11 cellular contexts compared by ENCODE assay signal in genomic region chr9:120937596-120937995, GRCh38. TPM values are rescaled to one million over a fixed set of nuclear protein-coding genes. Genes with fewer than 3 reads are reported as not detected.
A peak's percentile ranks its signal among the peaks of the same experiment; 100 is the strongest.
DNase-seq lines count a peak whose midpoint lies in the region; ATAC-seq and TF ChIP-seq lines count a peak whose summit lies in the region.
"Had no signal": no experiment of that assay in that cellular context is flagged by ENCODE, and none has a peak within 500 bp of the region (broad histone marks: within the 10 kb centered on the region; RNA-seq: fewer than 3 reads in every experiment).

No MANE protein-coding gene starts in this region.

- no peak for TF ChIP-seq CTCF in activated CD8-positive, alpha-beta T cell treated with anti-CD3 and anti-CD28 coated beads for 36 hours (IDR thresholded peaks at IDR 0.05)
- no peak for TF ChIP-seq CTCF in heart left ventricle (IDR thresholded peaks at IDR 0.05)

- no peaks in the 10 kb centered on the region for H3K27me3 Mint-ChIP-seq in activated CD8-positive, alpha-beta T cell treated with anti-CD3 and anti-CD28 coated beads for 36 hours
- H3K27me3 Mint-ChIP-seq in stimulated activated naive B cell treated with anti-CD40 and anti-IgM and Interleukin-4, amounts not matched to agents 10 μg/mL and 1 μg/mL and 100 μg/mL, for 72 hours: no peaks in the 10 kb centered on the region

- no peak overlapping the region for H3K4me3 ChIP-seq in heart left ventricle
- no peak overlapping the region for H3K4me3 ChIP-seq in SJCRH30

- DNase-seq in EH (ENCODE audit: low read depth): peak; percentile 71
- DNase-seq in activated CD8-positive, alpha-beta T cell treated with anti-CD3 and anti-CD28 coated beads for 36 hours: no peak
- DNase-seq in heart left ventricle: no peak
- DNase-seq in stimulated activated naive B cell treated with anti-CD40 and anti-IgM and Interleukin-4, amounts not matched to agents 10 μg/mL and 1 μg/mL and 100 μg/mL, for 72 hours: no peak
- no peak for DNase-seq in SJCRH30
- no peak for DNase-seq in foreskin melanocyte
- DNase-seq in SHP77 (lab: John Stamatoyannopoulos, UW): no peak
- DNase-seq in NCI-H82 treated with DMSO at 0.1 percent for 48 hours (lab: John Stamatoyannopoulos, UW; ENCODE audit: unreplicated experiment): no peak
- DNase-seq: Kasumi-1, NCI-H446 had no signal

- H3K27ac Mint-ChIP-seq in activated CD8-positive, alpha-beta T cell treated with anti-CD3 and anti-CD28 coated beads for 36 hours: peak overlapping the region; percentile 100
- peak overlapping the region; percentile 16 for H3K27ac Mint-ChIP-seq in stimulated activated naive B cell treated with anti-CD40 and anti-IgM and Interleukin-4, amounts not matched to agents 10 μg/mL and 1 μg/mL and 100 μg/mL, for 72 hours
- H3K27ac Mint-ChIP-seq: type B pancreatic cell had no signal

- H3K36me3 ChIP-seq in heart left ventricle: no peaks in the 10 kb centered on the region
- H3K36me3 ChIP-seq in SJCRH30: no peaks in the 10 kb centered on the region

- no peak for ATAC-seq in activated CD8-positive, alpha-beta T cell treated with anti-CD3 and anti-CD28 coated beads for 36 hours
- ATAC-seq in heart left ventricle: peak in 2 of 4 donors; percentile 15 to 20
- no peak for ATAC-seq in stimulated activated naive B cell treated with anti-CD40 and anti-IgM and Interleukin-4, amounts not matched to agents 10 μg/mL and 1 μg/mL and 100 μg/mL, for 72 hours (replicated peaks)

- H3K9me3 Mint-ChIP-seq in activated CD8-positive, alpha-beta T cell treated with anti-CD3 and anti-CD28 coated beads for 36 hours: no peaks in the 10 kb centered on the region
- no peaks in the 10 kb centered on the region for H3K9me3 Mint-ChIP-seq in stimulated activated naive B cell treated with anti-CD40 and anti-IgM and Interleukin-4, amounts not matched to agents 10 μg/mL and 1 μg/mL and 100 μg/mL, for 72 hours
- H3K9me3 Mint-ChIP-seq: type B pancreatic cell had no signal

- TF ChIP-seq POLR2A in heart left ventricle (IDR thresholded peaks at IDR 0.05): no peak

- intact Hi-C loops in activated CD8-positive, alpha-beta T cell treated with anti-CD3 and anti-CD28 coated beads for 36 hours (cut with micrococcal nuclease): no loop called here
- intact Hi-C loops in heart left ventricle (cut with DNase I): loop anchor here in 9 of 10 donors (2.0 to 10.0 kb wide), 9 partner anchors 60 to 181 kb away; partner anchors contain the start of genes PHF19 (in 6 of the 9), FBXW2 (in 2 of the 9) and PSMD5 (in 2 of the 9)

- H3K4me1 ChIP-seq in heart left ventricle (peaks cover 5 to 58% (median 30%) of the 10 kb centered on the region in 12 donors), SJCRH30 (peaks cover 21% of the 10 kb centered on the region)

- H3K36me3 Mint-ChIP-seq in activated CD8-positive, alpha-beta T cell treated with anti-CD3 and anti-CD28 coated beads for 36 hours (ENCODE audit: low read depth): no peaks in the 10 kb centered on the region
- H3K36me3 Mint-ChIP-seq in stimulated activated naive B cell treated with anti-CD40 and anti-IgM and Interleukin-4, amounts not matched to agents 10 μg/mL and 1 μg/mL and 100 μg/mL, for 72 hours: no peaks in the 10 kb centered on the region
- H3K36me3 Mint-ChIP-seq: type B pancreatic cell had no signal

- POLR2A ChIA-PET in activated CD8-positive, alpha-beta T cell treated with anti-CD3 and anti-CD28 coated beads for 36 hours (lab: Charles Lee): interaction anchor here (60.2 kb wide), 1 partner anchor 43 kb away, joined by 2439 read pairs; the partner anchor contains the start of genes PHF19 and TRAF1

- peak overlapping the region in 11 of 12 donors; percentile 23 to 98 (median 76) for H3K27ac ChIP-seq in heart left ventricle
- no peak overlapping the region for H3K27ac ChIP-seq in SJCRH30

- CTCF ChIA-PET in activated CD8-positive, alpha-beta T cell treated with anti-CD3 and anti-CD28 coated beads for 36 hours (lab: Charles Lee): interaction anchor here (0.8 to 6.6 kb wide), 18 partner anchors 10 to 318 kb away, joined by 3 to 59 read pairs (median 4); partner anchors contain the start of gene TRAF1

- no peak overlapping the region for H3K4me3 Mint-ChIP-seq in activated CD8-positive, alpha-beta T cell treated with anti-CD3 and anti-CD28 coated beads for 36 hours
- peak overlapping the region in 1 of 2 donors; percentile 11 for H3K4me3 Mint-ChIP-seq in stimulated activated naive B cell treated with anti-CD40 and anti-IgM and Interleukin-4, amounts not matched to agents 10 μg/mL and 1 μg/mL and 100 μg/mL, for 72 hours
- H3K4me3 Mint-ChIP-seq: type B pancreatic cell had no signal

- H3K27me3 ChIP-seq in heart left ventricle: no peaks in the 10 kb centered on the region
- H3K27me3 ChIP-seq in SJCRH30: no peaks in the 10 kb centered on the region

- H3K4me1 Mint-ChIP-seq in activated CD8-positive, alpha-beta T cell treated with anti-CD3 and anti-CD28 coated beads for 36 hours (ENCODE audit: low read depth): peaks cover 51% of the 10 kb centered on the region
- peaks cover 46 to 55% of the 10 kb centered on the region in 2 donors for H3K4me1 Mint-ChIP-seq in stimulated activated naive B cell treated with anti-CD40 and anti-IgM and Interleukin-4, amounts not matched to agents 10 μg/mL and 1 μg/mL and 100 μg/mL, for 72 hours

- WGBS in heart left ventricle, 4 donors: 63 to 83% (median 75%) methylated on average over 1 of the region's 1 CpG

- H3K9me3 ChIP-seq in heart left ventricle (no peaks in the 10 kb centered on the region), SJCRH30 (replicated peaks) (no peaks in the 10 kb centered on the region)

RNA-seq across cellular contexts. Expression of gene TRAF1, which starts 11.0 kb away (rescaled TPM):
- total RNA-seq in activated CD8-positive, alpha-beta T cell treated with anti-CD3 and anti-CD28 coated beads for 36 hours: 100 to 1,000 TPM; 147 to 150 TPM
- 1 to 10 TPM in 7 of 9 donors, under 1 TPM in 2; 0.93 to 7.8 (median 1.8) TPM for total RNA-seq in heart left ventricle
- 1 to 10 TPM; 1.7 to 2.4 TPM for polyA plus RNA-seq in heart left ventricle
- 0.25 and 0.26 TPM in 2 replicates for total RNA-seq in SJCRH30 (2014; rRNA removed; shearing (Covaris generic))

Comparison
In these comparisons a context has a peak if more than half of its experiments do, and no peak if none do; other contexts are left out.
1. RNA of gene TRAF1, which starts 11.0 kb away (total RNA-seq): 147 to 150 TPM in activated CD8-positive, alpha-beta T cell treated with anti-CD3 and anti-CD28 coated beads for 36 hours; 0.93 to 7.8 TPM in heart left ventricle and 0.25 to 0.26 TPM in SJCRH30; every median in the first group is over 10 times any median in the second.